In genomic region chr6:42879372-42880239, GRCh38 we compare ENCODE assay signal across 1 cellular context.
TF ChIP-seq lines count a peak whose summit lies in the region.

RPL7L1 (plus strand) TSS chr6:42879616; CDS start chr6:42879911, 295 bp downstream.

TF ChIP-seq in HepG2, 621 proteins besides CTCF, POLR2A, EP300 and RAD21 (continued from another document and continues in another):
- TF ChIP-seq ZNF7 (CRISPR knock-in tag; IDR thresholded peaks at IDR 0.05) (no peak), ZNF33A (CRISPR knock-in tag; IDR thresholded peaks at IDR 0.05; ENCODE audit: borderline replicate concordance) (no peak), CENPX (CRISPR knock-in tag; IDR thresholded peaks at IDR 0.05) (no peak), HNRNPH1 (optimal IDR thresholded peaks at IDR 0.05; ENCODE audit: low read depth, low read length) (no peak), SATB2 (CRISPR knock-in tag; IDR thresholded peaks at IDR 0.05) (peak; percentile 95), GATA4 (IDR thresholded peaks at IDR 0.05; ENCODE audit: borderline replicate concordance, low read depth) (peak; percentile 63), CBX5 (CRISPR knock-in tag; IDR thresholded peaks at IDR 0.05; ENCODE audit: borderline replicate concordance) (peak; percentile 15; the same call in 1 of the 2 replicates), CBX1 (IDR thresholded peaks at IDR 0.05; ENCODE audit: low read depth) (no peak), TGIF2 (CRISPR knock-in tag; IDR thresholded peaks at IDR 0.05) (peak; percentile 84), KLF15 (CRISPR knock-in tag; IDR thresholded peaks at IDR 0.05; ENCODE audit: borderline replicate concordance) (no peak), ZNF784 (CRISPR knock-in tag; IDR thresholded peaks at IDR 0.05; ENCODE audit: borderline replicate concordance) (no peak; the same call in 1 of the 2 replicates), ZNF704 (CRISPR knock-in tag; IDR thresholded peaks at IDR 0.05; ENCODE audit: borderline replicate concordance) (peak; percentile 88; the same call in 1 of the 2 replicates), RFX3 (CRISPR knock-in tag; IDR thresholded peaks at IDR 0.05) (peak; percentile 59), XBP1 (CRISPR knock-in tag; IDR thresholded peaks at IDR 0.05) (no peak), HCFC1 (IDR thresholded peaks at IDR 0.05; ENCODE audit: low read depth, low read length) (no peak), ZNF280D (CRISPR knock-in tag; IDR thresholded peaks at IDR 0.05) (peak; percentile 91; the same call in 1 of the 2 replicates), ZNF547 (CRISPR knock-in tag; IDR thresholded peaks at IDR 0.05) (peak; percentile 91), ZFY (CRISPR knock-in tag; IDR thresholded peaks at IDR 0.05) (peak; percentile 97), POLR2G (IDR thresholded peaks at IDR 0.05; ENCODE audit: low read depth, low read length) (peak; percentile 98), ZNF878 (CRISPR knock-in tag; IDR thresholded peaks at IDR 0.05) (peak; percentile 78), ZNF24 (IDR thresholded peaks at IDR 0.05) (no peak), MAFG (CRISPR knock-in tag; IDR thresholded peaks at IDR 0.05) (no peak), ZNF543 (CRISPR knock-in tag; IDR thresholded peaks at IDR 0.05) (peak; percentile 86), MEF2D (CRISPR knock-in tag; IDR thresholded peaks at IDR 0.05) (peak; percentile 88), ZNF10 (CRISPR knock-in tag; IDR thresholded peaks at IDR 0.05; ENCODE audit: borderline replicate concordance, low read depth) (no peak), SIN3B (IDR thresholded peaks at IDR 0.05; ENCODE audit: low read length) (no peak; the same call in 1 of the 2 replicates), ZNF138 (CRISPR knock-in tag; IDR thresholded peaks at IDR 0.05; ENCODE audit: low read depth) (peak; percentile 68), ZNF34 (CRISPR knock-in tag; IDR thresholded peaks at IDR 0.05; ENCODE audit: borderline replicate concordance) (no peak), ATF7 (IDR thresholded peaks at IDR 0.05) (no peak), ATF7 (CRISPR knock-in tag; IDR thresholded peaks at IDR 0.05) (peak; percentile 44; the same call in 1 of the 2 replicates), SMAD9 (CRISPR knock-in tag; IDR thresholded peaks at IDR 0.05) (no peak), MTF2 (CRISPR knock-in tag; IDR thresholded peaks at IDR 0.05; ENCODE audit: borderline replicate concordance) (peak; percentile 46; the same call in 1 of the 2 replicates), PRDM10 (CRISPR knock-in tag; IDR thresholded peaks at IDR 0.05; ENCODE audit: low read depth) (peak; percentile 63; the same call in 1 of the 2 replicates), CHD4 (IDR thresholded peaks at IDR 0.05; ENCODE audit: borderline replicate concordance, low read length) (no peak)
- TF ChIP-seq, protein P1, sequence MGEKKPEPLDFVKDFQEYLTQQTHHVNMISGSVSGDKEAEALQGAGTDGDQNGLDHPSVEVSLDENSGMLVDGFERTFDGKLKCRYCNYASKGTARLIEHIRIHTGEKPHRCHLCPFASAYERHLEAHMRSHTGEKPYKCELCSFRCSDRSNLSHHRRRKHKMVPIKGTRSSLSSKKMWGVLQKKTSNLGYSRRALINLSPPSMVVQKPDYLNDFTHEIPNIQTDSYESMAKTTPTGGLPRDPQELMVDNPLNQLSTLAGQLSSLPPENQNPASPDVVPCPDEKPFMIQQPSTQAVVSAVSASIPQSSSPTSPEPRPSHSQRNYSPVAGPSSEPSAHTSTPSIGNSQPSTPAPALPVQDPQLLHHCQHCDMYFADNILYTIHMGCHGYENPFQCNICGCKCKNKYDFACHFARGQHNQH (CRISPR knock-in tag; IDR thresholded peaks at IDR 0.05): peak; percentile 76; the same call in 1 of the 2 replicates
- TF ChIP-seq, protein P2, sequence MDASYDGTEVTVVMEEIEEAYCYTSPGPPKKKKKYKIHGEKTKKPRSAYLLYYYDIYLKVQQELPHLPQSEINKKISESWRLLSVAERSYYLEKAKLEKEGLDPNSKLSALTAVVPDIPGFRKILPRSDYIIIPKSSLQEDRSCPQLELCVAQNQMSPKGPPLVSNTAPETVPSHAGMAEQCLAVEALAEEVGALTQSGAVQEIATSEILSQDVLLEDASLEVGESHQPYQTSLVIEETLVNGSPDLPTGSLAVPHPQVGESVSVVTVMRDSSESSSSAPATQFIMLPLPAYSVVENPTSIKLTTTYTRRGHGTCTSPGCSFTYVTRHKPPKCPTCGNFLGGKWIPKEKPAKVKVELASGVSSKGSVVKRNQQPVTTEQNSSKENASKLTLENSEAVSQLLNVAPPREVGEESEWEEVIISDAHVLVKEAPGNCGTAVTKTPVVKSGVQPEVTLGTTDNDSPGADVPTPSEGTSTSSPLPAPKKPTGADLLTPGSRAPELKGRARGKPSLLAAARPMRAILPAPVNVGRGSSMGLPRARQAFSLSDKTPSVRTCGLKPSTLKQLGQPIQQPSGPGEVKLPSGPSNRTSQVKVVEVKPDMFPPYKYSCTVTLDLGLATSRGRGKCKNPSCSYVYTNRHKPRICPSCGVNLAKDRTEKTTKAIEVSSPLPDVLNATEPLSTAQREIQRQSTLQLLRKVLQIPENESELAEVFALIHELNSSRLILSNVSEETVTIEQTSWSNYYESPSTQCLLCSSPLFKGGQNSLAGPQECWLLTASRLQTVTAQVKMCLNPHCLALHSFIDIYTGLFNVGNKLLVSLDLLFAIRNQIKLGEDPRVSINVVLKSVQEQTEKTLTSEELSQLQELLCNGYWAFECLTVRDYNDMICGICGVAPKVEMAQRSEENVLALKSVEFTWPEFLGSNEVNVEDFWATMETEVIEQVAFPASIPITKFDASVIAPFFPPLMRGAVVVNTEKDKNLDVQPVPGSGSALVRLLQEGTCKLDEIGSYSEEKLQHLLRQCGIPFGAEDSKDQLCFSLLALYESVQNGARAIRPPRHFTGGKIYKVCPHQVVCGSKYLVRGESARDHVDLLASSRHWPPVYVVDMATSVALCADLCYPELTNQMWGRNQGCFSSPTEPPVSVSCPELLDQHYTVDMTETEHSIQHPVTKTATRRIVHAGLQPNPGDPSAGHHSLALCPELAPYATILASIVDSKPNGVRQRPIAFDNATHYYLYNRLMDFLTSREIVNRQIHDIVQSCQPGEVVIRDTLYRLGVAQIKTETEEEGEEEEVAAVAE (CRISPR knock-in tag; IDR thresholded peaks at IDR 0.05; ENCODE audit: borderline replicate concordance): peak; percentile 82
- TF ChIP-seq, protein P3, sequence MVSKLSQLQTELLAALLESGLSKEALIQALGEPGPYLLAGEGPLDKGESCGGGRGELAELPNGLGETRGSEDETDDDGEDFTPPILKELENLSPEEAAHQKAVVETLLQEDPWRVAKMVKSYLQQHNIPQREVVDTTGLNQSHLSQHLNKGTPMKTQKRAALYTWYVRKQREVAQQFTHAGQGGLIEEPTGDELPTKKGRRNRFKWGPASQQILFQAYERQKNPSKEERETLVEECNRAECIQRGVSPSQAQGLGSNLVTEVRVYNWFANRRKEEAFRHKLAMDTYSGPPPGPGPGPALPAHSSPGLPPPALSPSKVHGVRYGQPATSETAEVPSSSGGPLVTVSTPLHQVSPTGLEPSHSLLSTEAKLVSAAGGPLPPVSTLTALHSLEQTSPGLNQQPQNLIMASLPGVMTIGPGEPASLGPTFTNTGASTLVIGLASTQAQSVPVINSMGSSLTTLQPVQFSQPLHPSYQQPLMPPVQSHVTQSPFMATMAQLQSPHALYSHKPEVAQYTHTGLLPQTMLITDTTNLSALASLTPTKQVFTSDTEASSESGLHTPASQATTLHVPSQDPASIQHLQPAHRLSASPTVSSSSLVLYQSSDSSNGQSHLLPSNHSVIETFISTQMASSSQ (IDR thresholded peaks at IDR 0.05; ENCODE audit: low read depth): peak; percentile 54; the same call in 1 of the 2 replicates
- TF ChIP-seq, protein P3 (CRISPR knock-in tag; IDR thresholded peaks at IDR 0.05; ENCODE audit: borderline replicate concordance): peak; percentile 58; the same call in 1 of the 2 replicates
- TF ChIP-seq, protein P4, sequence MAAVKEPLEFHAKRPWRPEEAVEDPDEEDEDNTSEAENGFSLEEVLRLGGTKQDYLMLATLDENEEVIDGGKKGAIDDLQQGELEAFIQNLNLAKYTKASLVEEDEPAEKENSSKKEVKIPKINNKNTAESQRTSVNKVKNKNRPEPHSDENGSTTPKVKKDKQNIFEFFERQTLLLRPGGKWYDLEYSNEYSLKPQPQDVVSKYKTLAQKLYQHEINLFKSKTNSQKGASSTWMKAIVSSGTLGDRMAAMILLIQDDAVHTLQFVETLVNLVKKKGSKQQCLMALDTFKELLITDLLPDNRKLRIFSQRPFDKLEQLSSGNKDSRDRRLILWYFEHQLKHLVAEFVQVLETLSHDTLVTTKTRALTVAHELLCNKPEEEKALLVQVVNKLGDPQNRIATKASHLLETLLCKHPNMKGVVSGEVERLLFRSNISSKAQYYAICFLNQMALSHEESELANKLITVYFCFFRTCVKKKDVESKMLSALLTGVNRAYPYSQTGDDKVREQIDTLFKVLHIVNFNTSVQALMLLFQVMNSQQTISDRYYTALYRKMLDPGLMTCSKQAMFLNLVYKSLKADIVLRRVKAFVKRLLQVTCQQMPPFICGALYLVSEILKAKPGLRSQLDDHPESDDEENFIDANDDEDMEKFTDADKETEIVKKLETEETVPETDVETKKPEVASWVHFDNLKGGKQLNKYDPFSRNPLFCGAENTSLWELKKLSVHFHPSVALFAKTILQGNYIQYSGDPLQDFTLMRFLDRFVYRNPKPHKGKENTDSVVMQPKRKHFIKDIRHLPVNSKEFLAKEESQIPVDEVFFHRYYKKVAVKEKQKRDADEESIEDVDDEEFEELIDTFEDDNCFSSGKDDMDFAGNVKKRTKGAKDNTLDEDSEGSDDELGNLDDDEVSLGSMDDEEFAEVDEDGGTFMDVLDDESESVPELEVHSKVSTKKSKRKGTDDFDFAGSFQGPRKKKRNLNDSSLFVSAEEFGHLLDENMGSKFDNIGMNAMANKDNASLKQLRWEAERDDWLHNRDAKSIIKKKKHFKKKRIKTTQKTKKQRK (IDR thresholded peaks at IDR 0.05; ENCODE audit: low read length): no peak
